14 cellular contexts compared by ENCODE assay signal in the genomic region with DNA sequence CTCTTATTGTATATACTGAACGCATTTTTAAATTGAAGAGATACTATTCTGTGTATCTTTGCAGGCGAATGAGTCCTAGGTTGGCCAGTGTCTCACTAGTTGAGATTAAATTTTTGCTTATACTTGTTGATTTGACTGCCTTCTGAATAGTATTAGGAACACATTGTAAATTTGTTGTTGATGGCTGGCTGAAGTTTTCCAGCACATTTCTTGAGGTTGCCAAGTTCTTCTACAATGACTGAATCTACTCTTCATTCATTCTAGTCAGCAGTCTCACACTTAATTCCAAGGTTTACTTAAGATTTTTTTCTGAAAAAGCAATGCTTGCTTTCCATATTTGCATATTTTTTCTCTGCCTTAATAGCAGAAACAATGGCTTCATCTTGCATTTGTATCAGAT.
"Had no signal": no experiment of that assay in that cellular context is flagged by ENCODE, and none has a peak within 500 bp of the region (broad histone marks: within the 10 kb centered on the region; RNA-seq: fewer than 3 reads in every experiment).

No MANE protein-coding gene starts in this region.

- ATAC-seq: activated CD8-positive, alpha-beta T cell treated with anti-CD3 and anti-CD28 coated beads, Interleukin-2, amount 10 ng/mL, durations not matched to agents 7 days and 5 days; gastroesophageal sphincter; stimulated activated naive CD8-positive, alpha-beta T cell treated with anti-CD3 and anti-CD28 coated beads, Interleukin-15, amount 100 ng/mL, for 72 hours had no signal

- H3K4me3 ChIP-seq: coronary artery, gastroesophageal sphincter, thoracic aorta, vagina had no signal

- DNase-seq: activated CD4-positive, alpha-beta T cell treated with anti-CD3 and anti-CD28 coated beads for 4 hours; activated CD8-positive, alpha-beta memory T cell treated with anti-CD3 and anti-CD28 coated beads, Interleukin-2, amount 50 U/mL, for 48 hours; activated CD8-positive, alpha-beta T cell treated with anti-CD3 and anti-CD28 coated beads, Interleukin-2, amount 10 ng/mL, durations not matched to agents 7 days and 5 days; central memory CD4-positive, alpha-beta T cell; effector CD4-positive, alpha-beta T cell; hippocampal formation; nephron progenitor cell; stimulated activated CD4-positive, alpha-beta T cell treated with anti-CD3 and anti-CD28 coated beads, Interleukin-4, amount 100 ng/mL, for 1 hour; stimulated activated CD8-positive, alpha-beta memory T cell treated with anti-CD3 and anti-CD28 coated beads, Interleukin-4, amount 100 ng/mL, for 48 hours; stimulated activated naive CD8-positive, alpha-beta T cell treated with anti-CD3 and anti-CD28 coated beads, Interleukin-15, amount 100 ng/mL, for 72 hours had no signal

- H3K27me3 ChIP-seq: gastroesophageal sphincter, vagina had no signal

- H3K36me3 ChIP-seq: gastroesophageal sphincter, thoracic aorta, vagina had no signal

- H3K27ac ChIP-seq: coronary artery, gastroesophageal sphincter, thoracic aorta, vagina had no signal
